1 cellular context compared by ENCODE assay signal in the genomic region with DNA sequence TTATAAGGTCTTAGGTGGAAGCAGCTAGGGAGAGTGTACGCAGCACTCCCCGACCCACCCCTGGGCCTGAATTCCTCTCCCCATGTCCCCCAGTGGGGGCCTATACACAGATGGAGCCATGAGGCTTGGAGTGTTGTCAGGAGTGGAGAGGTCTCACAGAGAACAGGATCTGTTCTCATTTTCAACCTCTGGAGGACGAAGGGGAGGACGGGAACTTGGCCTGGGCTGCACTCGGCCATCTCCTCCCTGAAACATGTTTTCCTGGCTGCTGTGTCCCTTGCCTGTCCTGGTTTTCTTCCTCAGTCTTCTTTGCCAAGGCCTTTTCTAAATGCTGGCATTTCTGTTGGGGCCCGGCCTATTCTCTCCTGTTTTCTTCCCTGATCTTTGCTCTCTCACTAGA.
TF ChIP-seq lines count a peak whose summit lies in the region.

No MANE protein-coding gene starts in this region.

TF ChIP-seq in HepG2, 621 proteins besides CTCF, POLR2A, EP300 and RAD21 (continued from another document):
- TF ChIP-seq, protein P1, sequence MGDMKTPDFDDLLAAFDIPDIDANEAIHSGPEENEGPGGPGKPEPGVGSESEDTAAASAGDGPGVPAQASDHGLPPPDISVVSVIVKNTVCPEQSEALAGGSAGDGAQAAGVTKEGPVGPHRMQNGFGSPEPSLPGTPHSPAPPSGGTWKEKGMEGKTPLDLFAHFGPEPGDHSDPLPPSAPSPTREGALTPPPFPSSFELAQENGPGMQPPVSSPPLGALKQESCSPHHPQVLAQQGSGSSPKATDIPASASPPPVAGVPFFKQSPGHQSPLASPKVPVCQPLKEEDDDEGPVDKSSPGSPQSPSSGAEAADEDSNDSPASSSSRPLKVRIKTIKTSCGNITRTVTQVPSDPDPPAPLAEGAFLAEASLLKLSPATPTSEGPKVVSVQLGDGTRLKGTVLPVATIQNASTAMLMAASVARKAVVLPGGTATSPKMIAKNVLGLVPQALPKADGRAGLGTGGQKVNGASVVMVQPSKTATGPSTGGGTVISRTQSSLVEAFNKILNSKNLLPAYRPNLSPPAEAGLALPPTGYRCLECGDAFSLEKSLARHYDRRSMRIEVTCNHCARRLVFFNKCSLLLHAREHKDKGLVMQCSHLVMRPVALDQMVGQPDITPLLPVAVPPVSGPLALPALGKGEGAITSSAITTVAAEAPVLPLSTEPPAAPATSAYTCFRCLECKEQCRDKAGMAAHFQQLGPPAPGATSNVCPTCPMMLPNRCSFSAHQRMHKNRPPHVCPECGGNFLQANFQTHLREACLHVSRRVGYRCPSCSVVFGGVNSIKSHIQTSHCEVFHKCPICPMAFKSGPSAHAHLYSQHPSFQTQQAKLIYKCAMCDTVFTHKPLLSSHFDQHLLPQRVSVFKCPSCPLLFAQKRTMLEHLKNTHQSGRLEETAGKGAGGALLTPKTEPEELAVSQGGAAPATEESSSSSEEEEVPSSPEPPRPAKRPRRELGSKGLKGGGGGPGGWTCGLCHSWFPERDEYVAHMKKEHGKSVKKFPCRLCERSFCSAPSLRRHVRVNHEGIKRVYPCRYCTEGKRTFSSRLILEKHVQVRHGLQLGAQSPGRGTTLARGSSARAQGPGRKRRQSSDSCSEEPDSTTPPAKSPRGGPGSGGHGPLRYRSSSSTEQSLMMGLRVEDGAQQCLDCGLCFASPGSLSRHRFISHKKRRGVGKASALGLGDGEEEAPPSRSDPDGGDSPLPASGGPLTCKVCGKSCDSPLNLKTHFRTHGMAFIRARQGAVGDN (CRISPR knock-in tag; IDR thresholded peaks at IDR 0.05): no peak
